ENCODE assay signal across 8 cellular contexts in the genomic region with DNA sequence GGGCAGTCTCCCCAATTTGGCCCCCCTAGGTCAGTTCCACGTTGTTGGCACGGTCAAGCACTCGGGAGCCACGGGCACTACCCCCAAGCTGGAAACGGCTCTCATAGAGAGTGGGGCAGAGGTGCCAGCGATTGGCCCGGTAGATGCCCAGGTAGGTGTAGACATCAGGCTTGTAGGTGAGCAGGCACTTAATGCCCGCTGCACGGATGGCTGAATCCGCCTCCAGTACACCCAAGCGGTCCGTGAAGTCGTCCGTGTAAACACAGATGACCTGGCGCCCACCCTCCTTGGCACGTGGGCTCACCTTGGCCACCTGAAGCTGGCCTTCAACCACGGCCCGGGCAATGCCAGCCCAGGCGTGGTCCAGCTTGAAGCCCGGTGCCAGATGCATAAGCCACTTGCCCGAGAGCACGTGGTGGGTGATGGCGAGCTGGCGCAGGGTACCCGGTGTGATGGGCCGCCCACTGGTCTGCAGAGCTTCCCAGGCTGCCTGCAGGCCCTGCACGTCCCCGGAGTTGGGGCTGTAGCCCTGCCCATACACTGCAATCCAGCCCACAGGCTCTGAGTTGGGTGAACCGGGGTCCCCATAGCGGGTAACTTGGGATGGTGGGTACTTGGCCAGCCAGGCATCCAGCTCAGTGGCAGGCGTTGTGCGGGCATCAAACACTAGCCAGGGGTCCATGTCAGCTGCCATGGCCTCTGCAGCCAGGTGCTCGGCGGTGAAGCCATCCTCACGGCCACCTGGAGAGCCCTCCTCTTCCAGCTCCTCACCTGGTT. TPM values are rescaled to one million over a fixed set of nuclear protein-coding genes. Genes with fewer than 3 reads are reported as not detected.
DNase-seq lines count a peak whose midpoint lies in the region; ATAC-seq, FAIRE-seq and TF ChIP-seq lines count a peak whose summit lies in the region.

No MANE protein-coding gene starts in this region.

- peaks cover 59% of the 10 kb centered on the region for H3K4me1 ChIP-seq in BLaER1

- peaks cover 11% of the 10 kb centered on the region for H3K36me3 Mint-ChIP-seq in endothelial cell (ENCODE audit: low read depth, unreplicated experiment)
- H3K36me3 Mint-ChIP-seq in nephron progenitor cell (ENCODE audit: low read depth), result peaks cover 16% of the 10 kb centered on the region

- TF ChIP-seq POLR2A in NB4 (IDR thresholded peaks at IDR 0.05; ENCODE audit: extremely low read depth, insufficient read length), result no peak

- H3K27ac ChIP-seq in BLaER1, result peak overlapping the region; percentile 95

- no peaks in the 10 kb centered on the region for H3K27me3 ChIP-seq in BLaER1

- H3K4me3 Mint-ChIP-seq in endothelial cell (ENCODE audit: unreplicated experiment) (peak overlapping the region; percentile 92), nephron progenitor cell (peak overlapping the region; percentile 83)

- no peak overlapping the region for H3K27ac Mint-ChIP-seq in endothelial cell (ENCODE audit: unreplicated experiment)
- H3K27ac Mint-ChIP-seq in nephron progenitor cell, result no peak overlapping the region

- TF ChIP-seq CTCF in NB4 (IDR thresholded peaks at IDR 0.05; ENCODE audit: low read depth, low read length) (no peak), endothelial cell (IDR thresholded peaks at IDR 0.05; ENCODE audit: unreplicated experiment) (no peak), nephron progenitor cell (IDR thresholded peaks at IDR 0.05) (no peak)

- H3K27me3 Mint-ChIP-seq in endothelial cell (ENCODE audit: unreplicated experiment) (peaks cover 7% of the 10 kb centered on the region), nephron progenitor cell (ENCODE audit: low read depth, poor library complexity) (no peaks in the 10 kb centered on the region)

- peak overlapping the region; percentile 98 for H3K9ac ChIP-seq in BLaER1

- peaks cover 9% of the 10 kb centered on the region for H3K4me1 Mint-ChIP-seq in endothelial cell (ENCODE audit: unreplicated experiment)
- peaks cover 31% of the 10 kb centered on the region for H3K4me1 Mint-ChIP-seq in nephron progenitor cell

- H3K9me3 Mint-ChIP-seq in endothelial cell (ENCODE audit: unreplicated experiment), result no peaks in the 10 kb centered on the region
- no peaks in the 10 kb centered on the region for H3K9me3 Mint-ChIP-seq in nephron progenitor cell

- DNase-seq in NB4 (ENCODE audit: low read depth), result no peak
- no peak for DNase-seq in endothelial cell (ENCODE audit: low spot score)
- no peak for DNase-seq in nephron progenitor cell
- DNase-seq in SHP77 (lab: John Stamatoyannopoulos, UW), result no peak
- DNase-seq in hepatic stellate cell (ENCODE audit: low spot score), result no peak
- no peak for DNase-seq in GM19239 (ENCODE audit: insufficient read length, low spot score)

- no peak for ATAC-seq in HG02571 (IDR thresholded peaks at IDR 0.05; ENCODE audit: unreplicated experiment)

- peaks cover 22% of the 10 kb centered on the region for H3K36me3 ChIP-seq in BLaER1

- no peaks in the 10 kb centered on the region for H3K9me3 ChIP-seq in BLaER1

- peaks cover 37% of the 10 kb centered on the region; the same call in 1 of the 2 replicates for H4K20me1 ChIP-seq in BLaER1

- FAIRE-seq in GM19239 (lab: Jason Lieb, UNC), result no peak

- H3K4me3 ChIP-seq in BLaER1 (peak overlapping the region; percentile 96), NB4 (ENCODE audit: low read depth, low read length) (peak overlapping the region; percentile 89)

- H3K4me2 ChIP-seq in BLaER1, result peak overlapping the region; percentile 96

RNA-seq across cellular contexts. Expression of a gene that starts 1.2 kb away (rescaled TPM):
- 31.1 TPM for total RNA-seq in endothelial cell (ENCODE audit: unreplicated experiment)

RNA-seq across cellular contexts. Expression of a gene that starts 1.6 kb away (rescaled TPM):
- 79.6 TPM for total RNA-seq in endothelial cell (ENCODE audit: unreplicated experiment)

RNA-seq across cellular contexts. Expression of a gene that starts 17.4 kb away (rescaled TPM):
- 1.3 TPM for total RNA-seq in endothelial cell (ENCODE audit: unreplicated experiment)

RNA-seq across cellular contexts. Expression of a gene that starts 27.1 kb away (rescaled TPM):
- total RNA-seq in endothelial cell (ENCODE audit: unreplicated experiment), result 90.7 TPM

RNA-seq across cellular contexts. Expression of a gene that starts 27.7 kb away (rescaled TPM):
- not detected for total RNA-seq in endothelial cell (ENCODE audit: unreplicated experiment)
